ENCODE assay signal across 12 cellular contexts in genomic region chr16:28937222-28937876, GRCh38. TPM values are rescaled to one million over a fixed set of nuclear protein-coding genes. Genes with fewer than 3 reads are reported as not detected.
DNase-seq lines count a peak whose midpoint lies in the region; ATAC-seq and TF ChIP-seq lines count a peak whose summit lies in the region.
"Had no signal": no experiment of that assay in that cellular context is flagged by ENCODE, and none has a peak within 500 bp of the region (broad histone marks: within the 10 kb centered on the region; RNA-seq: fewer than 3 reads in every experiment).

No MANE protein-coding gene starts in this region.

- intact Hi-C loops in activated B cell treated with CpG ODN at 0.5 μM for 24 hours (cut with micrococcal nuclease) = no loop called here

- H3K4me3 Mint-ChIP-seq in H9 = no peak overlapping the region
- H3K4me3 Mint-ChIP-seq in activated B cell treated with CpG ODN at 0.5 μM for 24 hours = no peak overlapping the region
- H3K4me3 Mint-ChIP-seq in glutamatergic neuron (ENCODE audit: unreplicated experiment) = no peak overlapping the region

- H3K36me3 ChIP-seq in DND-41 (ENCODE audit: insufficient read depth, low read length) = no peaks in the 10 kb centered on the region
- H3K36me3 ChIP-seq in neuronal stem cell (replicated peaks in 1 of 2; ENCODE audit: control insufficient read depth in 2 of 2, insufficient read depth in 2 of 2, low read length in 2 of 2) = no peaks in the 10 kb centered on the region
- H3K36me3 ChIP-seq in MG63 = no peaks in the 10 kb centered on the region

- H4K91ac ChIP-seq in H9 (ENCODE audit: insufficient read length, low read depth, low read length) = no peak overlapping the region
- no peak overlapping the region for H4K91ac ChIP-seq in neuronal stem cell (ENCODE audit: low read depth, low read length, poor library complexity)

- no peak overlapping the region for H3K14ac ChIP-seq in H9 (ENCODE audit: insufficient read depth, low read length)
- H3K14ac ChIP-seq in neuronal stem cell (ENCODE audit: low read length) = no peak overlapping the region

- POLR2A ChIA-PET in activated B cell treated with CpG ODN at 0.5 μM for 24 hours (lab: Charles Lee) = interaction anchor here (1.0 to 12.8 kb wide), 2 partner anchors 14 to 15 kb away, joined by 3 to 192 read pairs; partner anchors contain the start of gene RABEP2

- H3K23ac ChIP-seq in H9 (ENCODE audit: insufficient read length, low read depth, low read length) = no peak overlapping the region
- H3K23ac ChIP-seq in neuronal stem cell (ENCODE audit: low read depth, low read length, poor library complexity) = no peak overlapping the region

- H3K4me1 ChIP-seq in DND-41 (ENCODE audit: insufficient read depth, low read length) = peaks cover 11% of the 10 kb centered on the region
- no peaks in the 10 kb centered on the region for H3K4me1 ChIP-seq in H9 (ENCODE audit: insufficient read depth, low read length)
- H3K4me1 ChIP-seq in neuronal stem cell (ENCODE audit: control insufficient read depth in 2 of 2, insufficient read depth in 1 of 2, low read depth in 1 of 2, low read length in 2 of 2) = no peaks in the 10 kb centered on the region
- H3K4me1 ChIP-seq: Caco-2 had no signal

- no peak overlapping the region for H2BK20ac ChIP-seq in H9 (ENCODE audit: low read depth, low read length, poor library complexity, severe bottlenecking)

- H3K4me3 ChIP-seq in DND-41 (ENCODE audit: low read depth in 1 of 2, low read length in 2 of 2) (no peak overlapping the region), neuronal stem cell (ENCODE audit: low read length in 2 of 2) (no peak overlapping the region), MG63 (no peak overlapping the region)
- H3K4me3 ChIP-seq: PC-9 had no signal

- H3K36me3 Mint-ChIP-seq in H9 (ENCODE audit: insufficient read depth in 1 of 3, low read depth in 3 of 3) (no peaks in the 10 kb centered on the region; a peak in 1 of 7 replicates), activated B cell treated with CpG ODN at 0.5 μM for 24 hours (ENCODE audit: low read depth) (peaks cover 67% of the 10 kb centered on the region), glutamatergic neuron (ENCODE audit: unreplicated experiment) (no peaks in the 10 kb centered on the region)
- H3K36me3 Mint-ChIP-seq: CD4-positive, CD25-positive, alpha-beta regulatory T cell had no signal

- H3K18ac ChIP-seq in H9 (ENCODE audit: insufficient read length, low read depth, low read length) (no peak overlapping the region), neuronal stem cell (ENCODE audit: low read length) (peak overlapping the region; percentile 57)

- no peak for DNase-seq in DND-41
- peak; percentile 35 for DNase-seq in H9
- no peak for DNase-seq in activated B cell treated with CpG ODN at 0.5 μM for 24 hours
- DNase-seq in neuronal stem cell (ENCODE audit: low spot score) = no peak
- DNase-seq in glutamatergic neuron = no peak
- DNase-seq in MG63 = no peak
- DNase-seq: AML-193 had no signal

- H3K23me2 ChIP-seq in H9 (ENCODE audit: insufficient read length, low read depth, low read length, poor library complexity, severe bottlenecking) = peaks cover 5% of the 10 kb centered on the region

- no peaks in the 10 kb centered on the region for H3K9me3 Mint-ChIP-seq in H9
- H3K9me3 Mint-ChIP-seq in activated B cell treated with CpG ODN at 0.5 μM for 24 hours = no peaks in the 10 kb centered on the region
- H3K9me3 Mint-ChIP-seq in glutamatergic neuron (ENCODE audit: unreplicated experiment) = peaks cover 3% of the 10 kb centered on the region
- H3K9me3 Mint-ChIP-seq: CD4-positive, CD25-positive, alpha-beta regulatory T cell had no signal

- H3K27ac ChIP-seq in DND-41 (ENCODE audit: low read length) (no peak overlapping the region), H9 (ENCODE audit: insufficient read length, low read depth, low read length) (no peak overlapping the region), neuronal stem cell (replicated peaks; ENCODE audit: low read length) (no peak overlapping the region)
- H3K27ac ChIP-seq: PC-9 had no signal

- H3K4me1 Mint-ChIP-seq in H9 (peaks cover 5 to 6% of the 10 kb centered on the region in 2 experiments), activated B cell treated with CpG ODN at 0.5 μM for 24 hours (peaks cover 49% of the 10 kb centered on the region), glutamatergic neuron (ENCODE audit: low read depth, unreplicated experiment) (peaks cover 3% of the 10 kb centered on the region)

- no peak overlapping the region for H2BK120ac ChIP-seq in H9 (ENCODE audit: low read depth, low read length, poor library complexity, severe bottlenecking)
- peak overlapping the region; percentile 11 for H2BK120ac ChIP-seq in neuronal stem cell (ENCODE audit: low read depth, low read length)

- H3K79me2 ChIP-seq in DND-41 (ENCODE audit: insufficient read depth, low read length) = no peaks in the 10 kb centered on the region
- no peaks in the 10 kb centered on the region for H3K79me2 ChIP-seq in H9 (ENCODE audit: insufficient read depth, low read length)

- H4K8ac ChIP-seq in H9 (replicated peaks; ENCODE audit: insufficient read length, low read depth, low read length) (no peak overlapping the region), neuronal stem cell (ENCODE audit: low read depth, low read length) (no peak overlapping the region)

- peaks cover 15% of the 10 kb centered on the region for H3K27me3 Mint-ChIP-seq in H9 (ENCODE audit: low read depth)
- H3K27me3 Mint-ChIP-seq in activated B cell treated with CpG ODN at 0.5 μM for 24 hours = no peaks in the 10 kb centered on the region
- peaks cover 7% of the 10 kb centered on the region for H3K27me3 Mint-ChIP-seq in glutamatergic neuron (ENCODE audit: unreplicated experiment)

- H4K20me1 ChIP-seq in DND-41 (ENCODE audit: insufficient read depth, low read length) = no peaks in the 10 kb centered on the region
- no peaks in the 10 kb centered on the region for H4K20me1 ChIP-seq in H9 (ENCODE audit: control insufficient read depth, insufficient read depth, insufficient read length)

- H3K79me1 ChIP-seq in H9 (ENCODE audit: insufficient read depth, low read depth, low read length, poor library complexity, severe bottlenecking) (no peaks in the 10 kb centered on the region), neuronal stem cell (ENCODE audit: low read depth, low read length) (no peaks in the 10 kb centered on the region)

- no peak overlapping the region for H3K9ac ChIP-seq in DND-41 (ENCODE audit: low read depth, low read length)
- no peak overlapping the region for H3K9ac ChIP-seq in H9 (ENCODE audit: extremely low read depth, insufficient read length, low read length)
- H3K9ac ChIP-seq in neuronal stem cell (ENCODE audit: low read depth, low read length, poor library complexity) = no peak overlapping the region

- H3K27me3 ChIP-seq in DND-41 (ENCODE audit: insufficient read depth, low read length, poor library complexity) = no peaks in the 10 kb centered on the region
- H3K27me3 ChIP-seq in H9 (ENCODE audit: insufficient read depth, low read length) = no peaks in the 10 kb centered on the region
- no peaks in the 10 kb centered on the region for H3K27me3 ChIP-seq in neuronal stem cell (ENCODE audit: control insufficient read depth in 3 of 3, insufficient read depth in 3 of 3, low read depth in 1 of 3, low read length in 3 of 3)
- no peaks in the 10 kb centered on the region for H3K27me3 ChIP-seq in MG63

- no peak overlapping the region for H2BK15ac ChIP-seq in H9 (ENCODE audit: low read depth, low read length)
- peak overlapping the region; percentile 82 for H2BK15ac ChIP-seq in neuronal stem cell (ENCODE audit: low read length)

- H2AK5ac ChIP-seq in H9 (ENCODE audit: insufficient read length, low read length) (no peak overlapping the region), neuronal stem cell (ENCODE audit: low read depth, low read length) (peak overlapping the region; percentile 92)

- H4K5ac ChIP-seq in H9 (ENCODE audit: insufficient read length, low read depth, low read length) = no peak overlapping the region

- ATAC-seq in DND-41 (ENCODE audit: insufficient read depth, low read depth) (0 out of 3 replicates have a peak, but pooled peaks have one; percentile 35), activated B cell treated with CpG ODN at 0.5 μM for 24 hours (ENCODE audit: low read depth) (no peak), HG03520 (IDR thresholded peaks at IDR 0.05; ENCODE audit: unreplicated experiment) (no peak)

- TF ChIP-seq CTCF in DND-41 (IDR thresholded peaks at IDR 0.05; ENCODE audit: borderline replicate concordance, extremely low read depth, low read length, poor library complexity, severe bottlenecking) = peak; percentile 25
- peak; percentile 27; the same call in 1 of the 3 replicates for TF ChIP-seq CTCF in H9 (conservative IDR thresholded peaks at IDR 0.05)
- no peak for TF ChIP-seq CTCF in activated B cell treated with CpG ODN at 0.5 μM for 24 hours (IDR thresholded peaks at IDR 0.05)
- no peak for TF ChIP-seq CTCF in glutamatergic neuron (IDR thresholded peaks at IDR 0.05; ENCODE audit: partially characterized antibody, unreplicated experiment)

- H3K4me2 ChIP-seq in DND-41 (ENCODE audit: insufficient read depth, low read length) (no peak overlapping the region), H9 (ENCODE audit: insufficient read depth, insufficient read length, low read length) (no peak overlapping the region), neuronal stem cell (ENCODE audit: insufficient read depth, low read length, poor library complexity, severe bottlenecking) (no peak overlapping the region)
- H3K4me2 ChIP-seq: PC-9 had no signal

- H2BK12ac ChIP-seq in H9 (ENCODE audit: insufficient read length, low read depth, low read length) = no peak overlapping the region
- no peak overlapping the region for H2BK12ac ChIP-seq in neuronal stem cell (ENCODE audit: low read length)

- CTCF ChIA-PET in activated B cell treated with CpG ODN at 0.5 μM for 24 hours (lab: Charles Lee) = interaction anchor here (2.5 kb wide), 1 partner anchor 14 kb away, joined by 8 read pairs; no protein-coding TSS in a partner anchor

- H2AFZ ChIP-seq in DND-41 (ENCODE audit: low read depth, low read length) = no peak overlapping the region
- no peak overlapping the region for H2AFZ ChIP-seq in H9 (ENCODE audit: low read length)
- H2AFZ ChIP-seq in neuronal stem cell (ENCODE audit: low read length) = no peak overlapping the region
- H2AFZ ChIP-seq: PC-9 had no signal

- no CpG with 5 or more reads among the region's 14 CpGs for WGBS in H9 (ENCODE audit: extremely low coverage, insufficient read length, low lambda C conversion rate)
- no CpG with 5 or more reads among the region's 14 CpGs for WGBS in neuronal stem cell (ENCODE audit: extremely low coverage in 2 of 2, insufficient read length in 2 of 2, insufficient replicate concordance in 1 of 2), 2 donors

- no peak overlapping the region for H3K27ac Mint-ChIP-seq in H9
- peak overlapping the region; percentile 61 for H3K27ac Mint-ChIP-seq in activated B cell treated with CpG ODN at 0.5 μM for 24 hours
- no peak overlapping the region for H3K27ac Mint-ChIP-seq in glutamatergic neuron (ENCODE audit: unreplicated experiment)

- no peak overlapping the region for H3K4ac ChIP-seq in H9 (ENCODE audit: low read depth, low read length)
- no peak overlapping the region for H3K4ac ChIP-seq in neuronal stem cell (ENCODE audit: low read length)

- H3T11ph ChIP-seq in H9 (ENCODE audit: low read length) = no peak overlapping the region

- H2BK5ac ChIP-seq in H9 (ENCODE audit: insufficient read length, low read length) (no peak overlapping the region), neuronal stem cell (ENCODE audit: low read length) (no peak overlapping the region)

- no peak overlapping the region for H3K56ac ChIP-seq in H9 (ENCODE audit: insufficient read length, low read depth, low read length)

- H3K9me3 ChIP-seq in DND-41 (ENCODE audit: insufficient read depth, low read length, severe bottlenecking) (no peaks in the 10 kb centered on the region), H9 (ENCODE audit: control insufficient read depth, low read depth, low read length) (no peaks in the 10 kb centered on the region), neuronal stem cell (replicated peaks in 1 of 2; ENCODE audit: control insufficient read depth in 2 of 2, insufficient read depth in 1 of 2, low read depth in 1 of 2, low read length in 2 of 2) (no peaks in the 10 kb centered on the region), MG63 (no peaks in the 10 kb centered on the region)
- H3K9me3 ChIP-seq: Caco-2 had no signal

RNA-seq across cellular contexts. Expression of gene CD19, which starts 5.6 kb away (rescaled TPM):
- total RNA-seq in H9 (2021) = 0.50 and 1.4 TPM in 2 replicates
- total RNA-seq in activated B cell treated with CpG ODN at 0.5 μM for 24 hours = 295 and 316 TPM in 2 replicates
- polyA plus RNA-seq in neuronal stem cell (2013, experiment 1 of 2) = 0.21 TPM
- polyA plus RNA-seq in neuronal stem cell (2013, experiment 2 of 2) = 0.14 TPM
- 0.27 TPM for total RNA-seq in glutamatergic neuron (ENCODE audit: unreplicated experiment)
- total RNA-seq in MG63 (2014; rRNA removed; shearing (Covaris generic); ENCODE audit: low replicate concordance) = not detected in 2 replicates
- total RNA-seq: Caco-2, PC-9, SK-MEL-5 had no signal

RNA-seq across cellular contexts. Expression of gene RABEP2, which starts 12.3 kb away (rescaled TPM):
- total RNA-seq in H9 (2021) (14.4 and 17.5 TPM in 2 replicates), activated B cell treated with CpG ODN at 0.5 μM for 24 hours (93.5 and 110 TPM in 2 replicates), glutamatergic neuron (ENCODE audit: unreplicated experiment) (15.3 TPM)
- 5.9 TPM for polyA plus RNA-seq in neuronal stem cell (2013, experiment 1 of 2)
- polyA plus RNA-seq in neuronal stem cell (2013, experiment 2 of 2) = 5.4 TPM
- 75.5 and 86.2 TPM in 2 replicates for total RNA-seq in MG63 (2014; rRNA removed; shearing (Covaris generic); ENCODE audit: low replicate concordance)

RNA-seq across cellular contexts. Expression of gene NFATC2IP, which starts 13.4 kb away (rescaled TPM):
- total RNA-seq in H9 (2021) = 68.8 and 73.8 TPM in 2 replicates
- 62.9 and 85.7 TPM in 2 replicates for total RNA-seq in activated B cell treated with CpG ODN at 0.5 μM for 24 hours
- polyA plus RNA-seq in neuronal stem cell (2013, experiment 1 of 2) = 22.8 TPM
- 23.4 TPM for polyA plus RNA-seq in neuronal stem cell (2013, experiment 2 of 2)
- 59.6 TPM for total RNA-seq in glutamatergic neuron (ENCODE audit: unreplicated experiment)
- 11.4 and 21.3 TPM in 2 replicates for total RNA-seq in MG63 (2014; rRNA removed; shearing (Covaris generic); ENCODE audit: low replicate concordance)

RNA-seq across cellular contexts. Expression of gene SPNS1, which starts 37.2 kb away (rescaled TPM):
- total RNA-seq in H9 (2021) = 38.6 and 40.2 TPM in 2 replicates
- total RNA-seq in activated B cell treated with CpG ODN at 0.5 μM for 24 hours = 26.6 and 29.2 TPM in 2 replicates
- polyA plus RNA-seq in neuronal stem cell (2013, experiment 1 of 2) = 21.5 TPM
- polyA plus RNA-seq in neuronal stem cell (2013, experiment 2 of 2) = 21.8 TPM
- total RNA-seq in glutamatergic neuron (ENCODE audit: unreplicated experiment) = 50.6 TPM
- total RNA-seq in MG63 (2014; rRNA removed; shearing (Covaris generic); ENCODE audit: low replicate concordance) = 35.5 and 37.5 TPM in 2 replicates

RNA-seq across cellular contexts. Expression of gene LAT, which starts 47.5 kb away (rescaled TPM):
- total RNA-seq in H9 (2021) = 3.7 and 4.3 TPM in 2 replicates
- total RNA-seq in activated B cell treated with CpG ODN at 0.5 μM for 24 hours = 3.8 and 6.2 TPM in 2 replicates
- polyA plus RNA-seq in neuronal stem cell (2013, experiment 1 of 2) = 1.8 TPM
- 1.7 TPM for polyA plus RNA-seq in neuronal stem cell (2013, experiment 2 of 2)
- total RNA-seq in glutamatergic neuron (ENCODE audit: unreplicated experiment) = 8.3 TPM
- total RNA-seq in MG63 (2014; rRNA removed; shearing (Covaris generic); ENCODE audit: low replicate concordance) = not detected in 2 replicates

Comparison
In these comparisons a context has a peak if more than half of its experiments do, and no peak if none do; other contexts are left out.
1. CTCF ChIP-seq: peak in DND-41 (single experiment) and H9 (single experiment); none in activated B cell treated with CpG ODN at 0.5 μM for 24 hours (single experiment) and glutamatergic neuron (single experiment).
2. RNA of gene CD19, which starts 5.6 kb away (total RNA-seq): 295 to 316 TPM in activated B cell treated with CpG ODN at 0.5 μM for 24 hours; 0.50 to 1.4 TPM in H9, 0.27 TPM in glutamatergic neuron (single experiment) and not detected in MG63; every median in the first group is over 100 times any median in the second.